ENCODE assay signal across 1 cellular context in the genomic region with DNA sequence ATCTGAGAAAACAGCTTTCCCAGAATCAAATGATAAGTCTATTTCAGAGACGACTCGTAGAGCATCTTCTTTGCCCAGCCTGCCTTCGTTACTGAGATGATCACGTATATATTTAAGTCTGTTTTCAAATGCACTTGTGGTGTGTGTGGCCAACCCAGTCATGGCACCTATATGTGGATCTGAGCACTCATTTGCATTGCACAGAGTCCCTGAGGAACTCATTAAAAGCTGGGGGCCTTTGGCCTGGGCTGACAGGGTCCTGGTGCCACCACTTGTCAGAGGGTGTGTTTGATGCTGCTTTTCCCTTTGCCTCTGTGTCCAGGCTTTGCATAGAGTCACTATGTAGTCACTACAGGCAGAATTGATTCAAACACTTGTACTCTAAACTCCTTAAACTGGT.
TF ChIP-seq lines count a peak whose summit lies in the region.

No MANE protein-coding gene starts in this region.

TF ChIP-seq in GM12878, 131 proteins besides CTCF, POLR2A, EP300 and RAD21 (continued from another document):
- TF ChIP-seq, protein P1, sequence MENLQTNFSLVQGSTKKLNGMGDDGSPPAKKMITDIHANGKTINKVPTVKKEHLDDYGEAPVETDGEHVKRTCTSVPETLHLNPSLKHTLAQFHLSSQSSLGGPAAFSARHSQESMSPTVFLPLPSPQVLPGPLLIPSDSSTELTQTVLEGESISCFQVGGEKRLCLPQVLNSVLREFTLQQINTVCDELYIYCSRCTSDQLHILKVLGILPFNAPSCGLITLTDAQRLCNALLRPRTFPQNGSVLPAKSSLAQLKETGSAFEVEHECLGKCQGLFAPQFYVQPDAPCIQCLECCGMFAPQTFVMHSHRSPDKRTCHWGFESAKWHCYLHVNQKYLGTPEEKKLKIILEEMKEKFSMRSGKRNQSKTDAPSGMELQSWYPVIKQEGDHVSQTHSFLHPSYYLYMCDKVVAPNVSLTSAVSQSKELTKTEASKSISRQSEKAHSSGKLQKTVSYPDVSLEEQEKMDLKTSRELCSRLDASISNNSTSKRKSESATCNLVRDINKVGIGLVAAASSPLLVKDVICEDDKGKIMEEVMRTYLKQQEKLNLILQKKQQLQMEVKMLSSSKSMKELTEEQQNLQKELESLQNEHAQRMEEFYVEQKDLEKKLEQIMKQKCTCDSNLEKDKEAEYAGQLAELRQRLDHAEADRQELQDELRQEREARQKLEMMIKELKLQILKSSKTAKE (IDR thresholded peaks at IDR 0.05; ENCODE audit: low read depth, poor library complexity, severe bottlenecking), result no peak
- TF ChIP-seq TARDBP (IDR thresholded peaks at IDR 0.05; ENCODE audit: borderline replicate concordance), result no peak
- no peak for TF ChIP-seq MYC (IDR thresholded peaks at IDR 0.05; ENCODE audit: insufficient read depth, insufficient read length, insufficient replicate concordance, low read length, severe bottlenecking)
- TF ChIP-seq, protein P2, sequence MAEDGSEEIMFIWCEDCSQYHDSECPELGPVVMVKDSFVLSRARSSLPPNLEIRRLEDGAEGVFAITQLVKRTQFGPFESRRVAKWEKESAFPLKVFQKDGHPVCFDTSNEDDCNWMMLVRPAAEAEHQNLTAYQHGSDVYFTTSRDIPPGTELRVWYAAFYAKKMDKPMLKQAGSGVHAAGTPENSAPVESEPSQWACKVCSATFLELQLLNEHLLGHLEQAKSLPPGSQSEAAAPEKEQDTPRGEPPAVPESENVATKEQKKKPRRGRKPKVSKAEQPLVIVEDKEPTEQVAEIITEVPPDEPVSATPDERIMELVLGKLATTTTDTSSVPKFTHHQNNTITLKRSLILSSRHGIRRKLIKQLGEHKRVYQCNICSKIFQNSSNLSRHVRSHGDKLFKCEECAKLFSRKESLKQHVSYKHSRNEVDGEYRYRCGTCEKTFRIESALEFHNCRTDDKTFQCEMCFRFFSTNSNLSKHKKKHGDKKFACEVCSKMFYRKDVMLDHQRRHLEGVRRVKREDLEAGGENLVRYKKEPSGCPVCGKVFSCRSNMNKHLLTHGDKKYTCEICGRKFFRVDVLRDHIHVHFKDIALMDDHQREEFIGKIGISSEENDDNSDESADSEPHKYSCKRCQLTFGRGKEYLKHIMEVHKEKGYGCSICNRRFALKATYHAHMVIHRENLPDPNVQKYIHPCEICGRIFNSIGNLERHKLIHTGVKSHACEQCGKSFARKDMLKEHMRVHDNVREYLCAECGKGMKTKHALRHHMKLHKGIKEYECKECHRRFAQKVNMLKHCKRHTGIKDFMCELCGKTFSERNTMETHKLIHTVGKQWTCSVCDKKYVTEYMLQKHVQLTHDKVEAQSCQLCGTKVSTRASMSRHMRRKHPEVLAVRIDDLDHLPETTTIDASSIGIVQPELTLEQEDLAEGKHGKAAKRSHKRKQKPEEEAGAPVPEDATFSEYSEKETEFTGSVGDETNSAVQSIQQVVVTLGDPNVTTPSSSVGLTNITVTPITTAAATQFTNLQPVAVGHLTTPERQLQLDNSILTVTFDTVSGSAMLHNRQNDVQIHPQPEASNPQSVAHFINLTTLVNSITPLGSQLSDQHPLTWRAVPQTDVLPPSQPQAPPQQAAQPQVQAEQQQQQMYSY (CRISPR knock-in tag; IDR thresholded peaks at IDR 0.05), result no peak
- no peak for TF ChIP-seq ESRRA (IDR thresholded peaks at IDR 0.05; ENCODE audit: low read length)
- no peak for TF ChIP-seq ZNF622 (IDR thresholded peaks at IDR 0.05)
- TF ChIP-seq, protein P3, sequence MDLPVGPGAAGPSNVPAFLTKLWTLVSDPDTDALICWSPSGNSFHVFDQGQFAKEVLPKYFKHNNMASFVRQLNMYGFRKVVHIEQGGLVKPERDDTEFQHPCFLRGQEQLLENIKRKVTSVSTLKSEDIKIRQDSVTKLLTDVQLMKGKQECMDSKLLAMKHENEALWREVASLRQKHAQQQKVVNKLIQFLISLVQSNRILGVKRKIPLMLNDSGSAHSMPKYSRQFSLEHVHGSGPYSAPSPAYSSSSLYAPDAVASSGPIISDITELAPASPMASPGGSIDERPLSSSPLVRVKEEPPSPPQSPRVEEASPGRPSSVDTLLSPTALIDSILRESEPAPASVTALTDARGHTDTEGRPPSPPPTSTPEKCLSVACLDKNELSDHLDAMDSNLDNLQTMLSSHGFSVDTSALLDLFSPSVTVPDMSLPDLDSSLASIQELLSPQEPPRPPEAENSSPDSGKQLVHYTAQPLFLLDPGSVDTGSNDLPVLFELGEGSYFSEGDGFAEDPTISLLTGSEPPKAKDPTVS (IDR thresholded peaks at IDR 0.05; ENCODE audit: low read depth, low read length), result no peak
- no peak for TF ChIP-seq STAT1 (conservative IDR thresholded peaks at IDR 0.05)
- TF ChIP-seq HDAC2 (IDR thresholded peaks at IDR 0.05), result no peak
- TF ChIP-seq TCF3 (IDR thresholded peaks at IDR 0.05; ENCODE audit: borderline replicate concordance, insufficient read depth, low read depth, low read length), result no peak
- TF ChIP-seq, protein P4, sequence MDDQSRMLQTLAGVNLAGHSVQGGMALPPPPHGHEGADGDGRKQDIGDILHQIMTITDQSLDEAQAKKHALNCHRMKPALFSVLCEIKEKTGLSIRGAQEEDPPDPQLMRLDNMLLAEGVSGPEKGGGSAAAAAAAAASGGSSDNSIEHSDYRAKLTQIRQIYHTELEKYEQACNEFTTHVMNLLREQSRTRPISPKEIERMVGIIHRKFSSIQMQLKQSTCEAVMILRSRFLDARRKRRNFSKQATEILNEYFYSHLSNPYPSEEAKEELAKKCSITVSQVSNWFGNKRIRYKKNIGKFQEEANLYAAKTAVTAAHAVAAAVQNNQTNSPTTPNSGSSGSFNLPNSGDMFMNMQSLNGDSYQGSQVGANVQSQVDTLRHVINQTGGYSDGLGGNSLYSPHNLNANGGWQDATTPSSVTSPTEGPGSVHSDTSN (IDR thresholded peaks at IDR 0.05; ENCODE audit: insufficient replicate concordance, low read depth, low read length), result no peak
- no peak for TF ChIP-seq SIN3A (IDR thresholded peaks at IDR 0.05; ENCODE audit: low read depth, low read length)
- TF ChIP-seq FOS (IDR thresholded peaks at IDR 0.05; ENCODE audit: borderline replicate concordance, extremely low read depth, insufficient read length), result no peak
- TF ChIP-seq, protein P5, sequence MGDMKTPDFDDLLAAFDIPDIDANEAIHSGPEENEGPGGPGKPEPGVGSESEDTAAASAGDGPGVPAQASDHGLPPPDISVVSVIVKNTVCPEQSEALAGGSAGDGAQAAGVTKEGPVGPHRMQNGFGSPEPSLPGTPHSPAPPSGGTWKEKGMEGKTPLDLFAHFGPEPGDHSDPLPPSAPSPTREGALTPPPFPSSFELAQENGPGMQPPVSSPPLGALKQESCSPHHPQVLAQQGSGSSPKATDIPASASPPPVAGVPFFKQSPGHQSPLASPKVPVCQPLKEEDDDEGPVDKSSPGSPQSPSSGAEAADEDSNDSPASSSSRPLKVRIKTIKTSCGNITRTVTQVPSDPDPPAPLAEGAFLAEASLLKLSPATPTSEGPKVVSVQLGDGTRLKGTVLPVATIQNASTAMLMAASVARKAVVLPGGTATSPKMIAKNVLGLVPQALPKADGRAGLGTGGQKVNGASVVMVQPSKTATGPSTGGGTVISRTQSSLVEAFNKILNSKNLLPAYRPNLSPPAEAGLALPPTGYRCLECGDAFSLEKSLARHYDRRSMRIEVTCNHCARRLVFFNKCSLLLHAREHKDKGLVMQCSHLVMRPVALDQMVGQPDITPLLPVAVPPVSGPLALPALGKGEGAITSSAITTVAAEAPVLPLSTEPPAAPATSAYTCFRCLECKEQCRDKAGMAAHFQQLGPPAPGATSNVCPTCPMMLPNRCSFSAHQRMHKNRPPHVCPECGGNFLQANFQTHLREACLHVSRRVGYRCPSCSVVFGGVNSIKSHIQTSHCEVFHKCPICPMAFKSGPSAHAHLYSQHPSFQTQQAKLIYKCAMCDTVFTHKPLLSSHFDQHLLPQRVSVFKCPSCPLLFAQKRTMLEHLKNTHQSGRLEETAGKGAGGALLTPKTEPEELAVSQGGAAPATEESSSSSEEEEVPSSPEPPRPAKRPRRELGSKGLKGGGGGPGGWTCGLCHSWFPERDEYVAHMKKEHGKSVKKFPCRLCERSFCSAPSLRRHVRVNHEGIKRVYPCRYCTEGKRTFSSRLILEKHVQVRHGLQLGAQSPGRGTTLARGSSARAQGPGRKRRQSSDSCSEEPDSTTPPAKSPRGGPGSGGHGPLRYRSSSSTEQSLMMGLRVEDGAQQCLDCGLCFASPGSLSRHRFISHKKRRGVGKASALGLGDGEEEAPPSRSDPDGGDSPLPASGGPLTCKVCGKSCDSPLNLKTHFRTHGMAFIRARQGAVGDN (IDR thresholded peaks at IDR 0.05), result no peak
- no peak for TF ChIP-seq CREB1 (IDR thresholded peaks at IDR 0.05; ENCODE audit: low read depth)
